Comparison of ENCODE assay signal across 8 cellular contexts in genomic region chr22:46267431-46268279, GRCh38. TPM values are rescaled to one million over a fixed set of nuclear protein-coding genes. Genes with fewer than 3 reads are reported as not detected.
A peak's percentile ranks its signal among the peaks of the same experiment; 100 is the strongest.
DNase-seq lines count a peak whose midpoint lies in the region; ATAC-seq and TF ChIP-seq lines count a peak whose summit lies in the region.

TTC38 (plus strand) TSS chr22:46268008; CDS start chr22:46268040, 32 bp downstream.

- H3K4me3 ChIP-seq in GM06990 (replicated peaks; ENCODE audit: low read depth, low read length) = peak within 1 kb of the TSS; percentile 81

- peaks cover 30% of the 10 kb centered on the region for H3K4me1 Mint-ChIP-seq in HFFc6 (ENCODE audit: low read depth)
- H3K4me1 Mint-ChIP-seq in activated CD4-positive, alpha-beta T cell treated with anti-CD3 and anti-CD28 coated beads, Interleukin-2, amount 10 ng/mL, durations not matched to agents 7 days and 5 days = peaks cover 17% of the 10 kb centered on the region

- peaks cover 11% of the 10 kb centered on the region; the same call in 1 of the 2 replicates for H3K36me3 Mint-ChIP-seq in HFFc6 (ENCODE audit: low read depth)
- H3K36me3 Mint-ChIP-seq in activated CD4-positive, alpha-beta T cell treated with anti-CD3 and anti-CD28 coated beads, Interleukin-2, amount 10 ng/mL, durations not matched to agents 7 days and 5 days (ENCODE audit: low read depth) = peaks cover 19% of the 10 kb centered on the region

- H3K4me3 Mint-ChIP-seq in HFFc6 = peak within 1 kb of the TSS; percentile 92
- H3K4me3 Mint-ChIP-seq in activated CD4-positive, alpha-beta T cell treated with anti-CD3 and anti-CD28 coated beads, Interleukin-2, amount 10 ng/mL, durations not matched to agents 7 days and 5 days = peak within 1 kb of the TSS; percentile 81

- POLR2A ChIA-PET in activated CD4-positive, alpha-beta T cell treated with anti-CD3 and anti-CD28 coated beads, Interleukin-2, amount 10 ng/mL, durations not matched to agents 7 days and 5 days (lab: Charles Lee) = interaction anchor here (0.8 kb wide), 1 partner anchor 10 kb away, joined by 4 read pairs; no protein-coding TSS in a partner anchor

- peaks cover 2% of the 10 kb centered on the region; the same call in 1 of the 2 replicates for H3K27me3 Mint-ChIP-seq in HFFc6 (ENCODE audit: insufficient read depth)
- peaks cover 39% of the 10 kb centered on the region for H3K27me3 Mint-ChIP-seq in activated CD4-positive, alpha-beta T cell treated with anti-CD3 and anti-CD28 coated beads, Interleukin-2, amount 10 ng/mL, durations not matched to agents 7 days and 5 days

- TF ChIP-seq CTCF in GM06990 (IDR thresholded peaks at IDR 0.05; ENCODE audit: insufficient read depth, low read length, poor library complexity, severe bottlenecking) = no peak
- TF ChIP-seq CTCF in HFFc6 (IDR thresholded peaks at IDR 0.05) = no peak

- H3K27me3 ChIP-seq in GM06990 (replicated peaks; ENCODE audit: control insufficient read depth, insufficient read depth, low read length) = no peaks in the 10 kb centered on the region

- H3K27ac Mint-ChIP-seq in HFFc6 = peak within 1 kb of the TSS; percentile 72
- peak within 1 kb of the TSS; percentile 83 for H3K27ac Mint-ChIP-seq in activated CD4-positive, alpha-beta T cell treated with anti-CD3 and anti-CD28 coated beads, Interleukin-2, amount 10 ng/mL, durations not matched to agents 7 days and 5 days

- CTCF ChIA-PET in activated CD4-positive, alpha-beta T cell treated with anti-CD3 and anti-CD28 coated beads, Interleukin-2, amount 10 ng/mL, durations not matched to agents 7 days and 5 days (lab: Charles Lee) = interaction anchor here (1.1 to 1.5 kb wide), 5 partner anchors 10 to 117 kb away, joined by 3 to 5 read pairs (median 5); partner anchors contain the start of gene PPARA

- H3K9me3 Mint-ChIP-seq in HFFc6 = peaks cover 25% of the 10 kb centered on the region
- peaks cover 19% of the 10 kb centered on the region for H3K9me3 Mint-ChIP-seq in activated CD4-positive, alpha-beta T cell treated with anti-CD3 and anti-CD28 coated beads, Interleukin-2, amount 10 ng/mL, durations not matched to agents 7 days and 5 days

- DNase-seq in GM06990 (ENCODE audit: extremely low read depth, insufficient read length) = peak; percentile 75
- peak; percentile 72 for DNase-seq in HFFc6
- peak; percentile 24 for DNase-seq in NCI-H226
- DNase-seq in activated CD4-positive, alpha-beta T cell treated with anti-CD3 and anti-CD28 coated beads, Interleukin-2, amount 10 ng/mL, durations not matched to agents 7 days and 5 days = peak; percentile 54
- peak; percentile 82 for DNase-seq in dermis blood vessel endothelial cell
- DNase-seq in left kidney (ENCODE audit: low read depth, low spot score) = peak; percentile 92
- peak; percentile 22 for DNase-seq in stimulated activated CD4-positive, alpha-beta T cell treated with anti-CD3 and anti-CD28 coated beads, Interleukin-2, amount 100 ng/mL, for 4 hours (ENCODE audit: low read depth)

- no peak for ATAC-seq in GM21423 (IDR thresholded peaks at IDR 0.05; ENCODE audit: unreplicated experiment)

- peaks cover under 1% of the 10 kb centered on the region; the same call in 1 of the 2 replicates for H3K36me3 ChIP-seq in GM06990 (ENCODE audit: control insufficient read depth, insufficient read depth, low read length)

RNA-seq across cellular contexts. Expression of gene TTC38, which starts in this region (rescaled TPM):
- 10 to 100 TPM; 31.2 to 38.6 (median 36.6) TPM for total RNA-seq in HFFc6 (2021; fragmentation: NEBNext Ultra II Directional; extraction: Animal tissue kit (Norgen Biotek cat#: 25700))
- total RNA-seq in activated CD4-positive, alpha-beta T cell treated with anti-CD3 and anti-CD28 coated beads, Interleukin-2, amount 10 ng/mL, durations not matched to agents 7 days and 5 days = 10 to 100 TPM; 11.4 to 12.5 TPM
- total RNA-seq in dermis blood vessel endothelial cell = 34.9 and 50.9 TPM in 2 replicates

Comparison
In these comparisons a context has a peak if more than half of its experiments do, and no peak if none do; other contexts are left out.
1. DNase-seq: peak in every context shown above with its lines; median percentile 92 in left kidney; 82 in dermis blood vessel endothelial cell; 75 in GM06990; 72 in HFFc6; 54 in activated CD4-positive, alpha-beta T cell treated with anti-CD3 and anti-CD28 coated beads, Interleukin-2, amount 10 ng/mL, durations not matched to agents 7 days and 5 days; 24 in NCI-H226; 22 in stimulated activated CD4-positive, alpha-beta T cell treated with anti-CD3 and anti-CD28 coated beads, Interleukin-2, amount 100 ng/mL, for 4 hours.